19 cellular contexts compared by ENCODE assay signal in the genomic region with DNA sequence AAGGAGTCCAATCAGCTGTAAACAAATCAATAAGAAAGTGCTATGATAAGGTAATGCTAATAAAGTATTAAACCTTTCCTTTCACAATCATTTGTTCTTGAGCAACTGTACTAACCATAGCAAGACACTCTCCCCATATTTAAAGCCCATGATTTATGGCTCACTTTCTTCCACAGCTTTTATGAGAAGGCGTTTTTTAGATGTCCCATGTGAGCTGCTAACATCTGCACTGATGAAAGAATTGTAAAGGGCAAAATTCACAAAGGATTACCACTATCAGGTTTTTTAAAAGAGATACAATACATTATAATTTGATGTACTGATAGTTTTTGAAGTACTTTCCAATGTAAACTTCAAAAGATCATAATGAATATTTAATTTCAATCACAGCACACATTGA.
"Had no signal": no experiment of that assay in that cellular context is flagged by ENCODE, and none has a peak within 500 bp of the region (broad histone marks: within the 10 kb centered on the region; RNA-seq: fewer than 3 reads in every experiment).

No MANE protein-coding gene starts in this region.

- H3K4me1 ChIP-seq: foreskin keratinocyte, sigmoid colon, suprapubic skin, tibial artery, upper lobe of left lung, vagina had no signal

- DNase-seq: dorsolateral prefrontal cortex; effector CD8-positive, alpha-beta T cell; foreskin keratinocyte; kidney glomerular epithelial cell; mammary epithelial cell; mucosa of descending colon; naive thymus-derived CD8-positive, alpha-beta T cell; nucleus accumbens; ovary; sigmoid colon; stimulated activated CD4-positive, alpha-beta T cell treated with anti-CD3 and anti-CD28 coated beads, Interleukin-2, amount 100 ng/mL, for 48 hours; stimulated activated naive CD4-positive, alpha-beta T cell treated with Interleukin-2 at 50 U/mL for 16 hours; tibial artery; upper lobe of left lung had no signal

- H3K9me3 ChIP-seq: mucosa of descending colon, ovary, right atrium auricular region, sigmoid colon, suprapubic skin, tibial artery, upper lobe of left lung, vagina had no signal

- H3K4me2 ChIP-seq: smooth muscle cell had no signal

- H3K27ac ChIP-seq: coronary artery, dorsolateral prefrontal cortex, foreskin keratinocyte, ovary, right atrium auricular region, sigmoid colon, suprapubic skin, tibial artery, upper lobe of left lung, vagina had no signal

- H3K4me3 ChIP-seq: coronary artery, dorsolateral prefrontal cortex, mucosa of descending colon, ovary, right atrium auricular region, sigmoid colon, smooth muscle cell, suprapubic skin, tibial artery, upper lobe of left lung, vagina had no signal

- H3K36me3 ChIP-seq: ovary, right atrium auricular region, sigmoid colon, suprapubic skin, tibial artery, upper lobe of left lung, vagina had no signal
